In genomic region chr1:243513726-243514491, GRCh38 we compare ENCODE assay signal across 12 cellular contexts.
DNase-seq lines count a peak whose midpoint lies in the region; ATAC-seq and TF ChIP-seq lines count a peak whose summit lies in the region.
"Had no signal": no experiment of that assay in that cellular context is flagged by ENCODE, and none has a peak within 500 bp of the region (broad histone marks: within the 10 kb centered on the region; RNA-seq: fewer than 3 reads in every experiment).

No MANE protein-coding gene starts in this region.

- WGBS in lower leg skin, 2 donors: 73% methylated on average over 7 of the region's 7 CpGs

- H3K4me3 Mint-ChIP-seq in effector memory CD8-positive, alpha-beta T cell: no peak overlapping the region
- H3K4me3 Mint-ChIP-seq: B cell had no signal

- H3K27ac Mint-ChIP-seq in effector memory CD8-positive, alpha-beta T cell: peak overlapping the region; percentile 4 to 73

- DNase-seq in BJ (ENCODE audit: low read depth): peak; percentile 15
- DNase-seq in effector memory CD8-positive, alpha-beta T cell: no peak
- DNase-seq in stimulated activated CD8-positive, alpha-beta memory T cell treated with anti-CD3 and anti-CD28 coated beads, Interleukin-4, amount 100 ng/mL, for 48 hours: no peak
- DNase-seq in CD1c-positive myeloid dendritic cell (ENCODE audit: extremely low spot score): no peak
- DNase-seq in activated T-cell treated with anti-CD3 and anti-CD28 coated beads, Interleukin-2, amount 50 U/mL, for 1 hour: no peak
- no peak for DNase-seq in lower leg skin (ENCODE audit: low spot score in 2 of 2)
- DNase-seq: NCI-H146, Peyer's patch had no signal

- CTCF ChIA-PET in BJ (lab: Yijun Ruan, JAX): no interaction called here

- peaks cover 9% of the 10 kb centered on the region for H3K36me3 ChIP-seq in BJ (ENCODE audit: control insufficient read depth, insufficient read depth, low read length)
- H3K36me3 ChIP-seq in KMS-11 (ENCODE audit: insufficient read depth): no peaks in the 10 kb centered on the region

- peak overlapping the region; percentile 43 for H3K4me2 ChIP-seq in KMS-11

- H3K27me3 ChIP-seq in BJ (ENCODE audit: control insufficient read depth, insufficient read depth, low read length) (no peaks in the 10 kb centered on the region), KMS-11 (ENCODE audit: insufficient read depth, low read depth) (no peaks in the 10 kb centered on the region)
- H3K27me3 ChIP-seq: Peyer's patch had no signal

- H3K27me3 Mint-ChIP-seq in effector memory CD8-positive, alpha-beta T cell: no peaks in the 10 kb centered on the region
- H3K27me3 Mint-ChIP-seq: B cell had no signal

- POLR2A ChIA-PET in BJ (lab: Charles Lee): no interaction called here

- H3K4me1 Mint-ChIP-seq in effector memory CD8-positive, alpha-beta T cell (ENCODE audit: low read depth in 2 of 2): peaks cover 17 to 18% of the 10 kb centered on the region in 2 donors

- H3K79me2 ChIP-seq in KMS-11 (ENCODE audit: insufficient read depth, low read depth): no peaks in the 10 kb centered on the region

- peak; percentile 53 for ATAC-seq in GM21529 (IDR thresholded peaks at IDR 0.05; ENCODE audit: unreplicated experiment)
- ATAC-seq in effector memory CD8-positive, alpha-beta T cell (replicated peaks): no peak
- ATAC-seq: GM12878 had no signal

- H3K4me3 ChIP-seq in BJ (ENCODE audit: low read depth, low read length): no peak overlapping the region
- H3K4me3 ChIP-seq in KMS-11 (IDR thresholded peaks at IDR 0.05; ENCODE audit: insufficient read depth, low read depth, low read length): no peak overlapping the region
- H3K4me3 ChIP-seq in lower leg skin (ENCODE audit: low read depth, poor library complexity, severe bottlenecking): no peak overlapping the region
- H3K4me3 ChIP-seq: GM12878, Peyer's patch had no signal

- no peak overlapping the region for H2AFZ ChIP-seq in KMS-11 (ENCODE audit: low read depth)

- H4K20me1 ChIP-seq in KMS-11 (ENCODE audit: insufficient read depth): no peaks in the 10 kb centered on the region; the same call in 1 of the 2 replicates

- intact Hi-C loops in lower leg skin (cut with DNase I; ENCODE audit: low total_unique reads): no loop called here

- peaks cover 22% of the 10 kb centered on the region for H3K36me3 Mint-ChIP-seq in effector memory CD8-positive, alpha-beta T cell (ENCODE audit: insufficient read depth)

- peak overlapping the region; percentile 26; the same call in 1 of the 2 replicates for H3K9ac ChIP-seq in KMS-11

- peaks cover 30% of the 10 kb centered on the region for H3K4me1 ChIP-seq in KMS-11 (ENCODE audit: low read depth, poor library complexity, severe bottlenecking)
- H3K4me1 ChIP-seq: Peyer's patch had no signal

- peaks cover 0 to 1% of the 10 kb centered on the region in 2 donors for H3K9me3 Mint-ChIP-seq in effector memory CD8-positive, alpha-beta T cell

- TF ChIP-seq CTCF in BJ (IDR thresholded peaks at IDR 0.05; ENCODE audit: insufficient read depth, low read depth, low read length) (no peak), KMS-11 (conservative IDR thresholded peaks at IDR 0.05; ENCODE audit: low read depth, low read length) (no peak), lower leg skin (IDR thresholded peaks at IDR 0.05) (no peak)

- H3K27ac ChIP-seq in KMS-11: peak overlapping the region; percentile 45; the same call in 1 of the 2 replicates
- H3K27ac ChIP-seq: Peyer's patch had no signal

- TF ChIP-seq POLR2A in lower leg skin (IDR thresholded peaks at IDR 0.05): no peak
